In genomic region chr10:99993994-99994689, GRCh38 we compare ENCODE assay signal across 9 cellular contexts. TPM values are rescaled to one million over a fixed set of nuclear protein-coding genes. Genes with fewer than 3 reads are reported as not detected.
DNase-seq lines count a peak whose midpoint lies in the region; ATAC-seq, FAIRE-seq and TF ChIP-seq lines count a peak whose summit lies in the region.
"Had no signal": no experiment of that assay in that cellular context is flagged by ENCODE, and none has a peak within 500 bp of the region (broad histone marks: within the 10 kb centered on the region; RNA-seq: fewer than 3 reads in every experiment).

No MANE protein-coding gene starts in this region.

- TF ChIP-seq RAD21 in SK-N-SH (IDR thresholded peaks at IDR 0.05; ENCODE audit: low read length), result no peak

- TF ChIP-seq CTCF in SK-N-SH (IDR thresholded peaks at IDR 0.05) (no peak), keratinocyte (optimal IDR thresholded peaks at IDR 0.05 in 1 of 3, IDR thresholded peaks at IDR 0.05 in 1 of 3, conservative IDR thresholded peaks at IDR 0.05 in 1 of 3; ENCODE audit: extremely low read depth in 1 of 3, insufficient read depth in 2 of 3, low read length in 3 of 3) (no peak)

- POLR2A ChIA-PET in SK-N-SH (lab: Yijun Ruan, JAX), result interaction anchor here (0.6 kb wide), 1 partner anchor 1665 kb away, joined by 4 read pairs; no protein-coding TSS in a partner anchor

- peaks cover 93% of the 10 kb centered on the region for H4K20me1 ChIP-seq in SK-N-SH (ENCODE audit: insufficient read depth)
- no peaks in the 10 kb centered on the region for H4K20me1 ChIP-seq in keratinocyte (ENCODE audit: control insufficient read depth, extremely low read depth, insufficient read depth, low read length)

- H2AFZ ChIP-seq in SK-N-SH (ENCODE audit: low read depth) (no peak overlapping the region), keratinocyte (ENCODE audit: control insufficient read depth, low read length) (no peak overlapping the region)

- H3K27me3 ChIP-seq in SK-N-SH (ENCODE audit: insufficient read depth) (no peaks in the 10 kb centered on the region), keratinocyte (ENCODE audit: control insufficient read depth, extremely low read depth, insufficient read depth, low read length) (no peaks in the 10 kb centered on the region)
- H3K27me3 ChIP-seq: dorsolateral prefrontal cortex had no signal

- dilution Hi-C loops in keratinocyte (cut with MboI; ENCODE audit: extremely low pct_ligation_motif_present, low sequenced_read_pairs), result no loop called here

- H3K9me1 ChIP-seq in keratinocyte (ENCODE audit: control insufficient read depth, extremely low read depth, insufficient read depth, low read length), result no peaks in the 10 kb centered on the region

- CTCF ChIA-PET in SK-N-SH (lab: Yijun Ruan, JAX), result interaction anchor here (1.0 to 8.5 kb wide), 3 partner anchors 14 to 149 kb away, joined by 3 to 64 read pairs (median 11); partner anchors contain the start of gene DNMBP

- DNase-seq in NCI-H1694 treated with DMSO at 0.1 percent for 48 hours (lab: John Stamatoyannopoulos, UW) (peak; percentile 3), NCI-H1694 (lab: John Stamatoyannopoulos, UW) (no peak), SK-N-SH (no peak), keratinocyte (ENCODE audit: low read depth, low spot score) (no peak), glomerular visceral epithelial cell (ENCODE audit: extremely low spot score) (no peak)
- DNase-seq in activated naive CD8-positive, alpha-beta T cell treated with anti-CD3 and anti-CD28 coated beads, Interleukin-2, amount 50 U/mL, for 16 hours (ENCODE audit: low read depth, low spot score), result peak; percentile 7
- peak; percentile 30 to 43 for DNase-seq in stimulated activated CD8-positive, alpha-beta memory T cell treated with anti-CD3 and anti-CD28 coated beads, Interleukin-2, amount 100 ng/mL, for 48 hours (ENCODE audit: low read depth in 2 of 2)

- peak; percentile 77 for ATAC-seq in HG03060 (IDR thresholded peaks at IDR 0.05; ENCODE audit: low read depth, unreplicated experiment)

- no peak overlapping the region for H3K9ac ChIP-seq in SK-N-SH
- no peak overlapping the region for H3K9ac ChIP-seq in keratinocyte (ENCODE audit: control insufficient read depth, extremely low read depth, insufficient read depth, low read length)

- peak overlapping the region; percentile 36 to 83 for H3K27ac ChIP-seq in SK-N-SH (ENCODE audit: low read depth in 2 of 2, low read length in 1 of 2)
- H3K27ac ChIP-seq in keratinocyte (ENCODE audit: control insufficient read depth, insufficient read depth, low read length), result peak overlapping the region; percentile 39

- FAIRE-seq in keratinocyte (lab: Jason Lieb, UNC), result no peak

- H3K9me2 ChIP-seq in SK-N-SH, result no peaks in the 10 kb centered on the region

- H3K36me3 ChIP-seq in SK-N-SH (replicated peaks in 1 of 2; ENCODE audit: control insufficient read depth in 1 of 2, insufficient read depth in 2 of 2, low read length in 1 of 2) (peaks cover 0 to 48% of the 10 kb centered on the region in 2 experiments), keratinocyte (ENCODE audit: control insufficient read depth in 2 of 2, extremely low read depth in 1 of 2, insufficient read depth in 2 of 2, low read length in 2 of 2) (peaks cover 0 to 2% of the 10 kb centered on the region in 2 experiments)

- TF ChIP-seq EP300 in SK-N-SH (IDR thresholded peaks at IDR 0.05; ENCODE audit: borderline replicate concordance in 1 of 2, low read depth in 1 of 2, low read length in 1 of 2), result no peak

- 53% methylated on average over 7 of the region's 7 CpGs for WGBS in SK-N-SH (ENCODE audit: low lambda C conversion rate)

- peaks cover 4 to 49% of the 10 kb centered on the region in 2 experiments for H3K4me1 ChIP-seq in SK-N-SH (ENCODE audit: control insufficient read depth in 1 of 2, insufficient read depth in 2 of 2, low read depth in 1 of 2, low read length in 1 of 2)
- peaks cover 26% of the 10 kb centered on the region for H3K4me1 ChIP-seq in keratinocyte (ENCODE audit: control insufficient read depth, extremely low read depth, insufficient read depth, low read length)

- H3K4me3 ChIP-seq in SK-N-SH (ENCODE audit: low read depth in 2 of 2, low read length in 1 of 2) (no peak overlapping the region), keratinocyte (ENCODE audit: control insufficient read depth in 2 of 3, extremely low read depth in 1 of 3, insufficient read depth in 2 of 3, low read depth in 1 of 3, low read length in 3 of 3) (no peak overlapping the region)

- peaks cover 35% of the 10 kb centered on the region for H3F3A ChIP-seq in SK-N-SH (replicated peaks; ENCODE audit: insufficient read depth)

- H3K79me2 ChIP-seq in SK-N-SH (ENCODE audit: insufficient read depth) (peaks cover 100% of the 10 kb centered on the region), keratinocyte (ENCODE audit: control insufficient read depth, insufficient read depth, low read length) (peaks cover 95% of the 10 kb centered on the region)

- H3K4me2 ChIP-seq in SK-N-SH (peak overlapping the region; percentile 13; the same call in 1 of the 2 replicates), keratinocyte (ENCODE audit: control insufficient read depth, extremely low read depth, insufficient read depth, low read depth, low read length) (no peak overlapping the region)

- no peaks in the 10 kb centered on the region for H3K9me3 ChIP-seq in SK-N-SH
- no peaks in the 10 kb centered on the region for H3K9me3 ChIP-seq in keratinocyte (ENCODE audit: control insufficient read depth, low read depth, low read length)

TF ChIP-seq in SK-N-SH, 30 proteins besides CTCF, POLR2A, EP300 and RAD21:
- TF ChIP-seq USF1 (IDR thresholded peaks at IDR 0.05; ENCODE audit: borderline replicate concordance, low read depth), result peak; percentile 84
- no peak for TF ChIP-seq ZBTB33 (IDR thresholded peaks at IDR 0.05; ENCODE audit: borderline replicate concordance, low read depth)
- no peak for TF ChIP-seq NRF1 (IDR thresholded peaks at IDR 0.05; ENCODE audit: low read depth, low read length)
- peak; percentile 67 for TF ChIP-seq PBX3 (IDR thresholded peaks at IDR 0.05)

RNA-seq across cellular contexts. Expression of gene DNMBP, which starts 15.6 kb away (rescaled TPM):
- polyA plus RNA-seq in SK-N-SH (2012; rRNA removed), result 36.0 and 40.2 TPM in 2 replicates
- 26.0 and 28.4 TPM in 2 replicates for polyA plus RNA-seq in SK-N-SH (2012; cell fraction: cytosol; rRNA removed)
- polyA plus RNA-seq in SK-N-SH (2012; cell fraction: nucleus; rRNA removed), result 82.1 and 97.2 TPM in 2 replicates
- 7.7 to 26.9 TPM (median 15.8 TPM) in 3 replicates for polyA plus RNA-seq in keratinocyte
- polyA plus RNA-seq in keratinocyte (2011; ENCODE audit: low read depth), result 6.0 TPM
- polyA plus RNA-seq in keratinocyte (2011; cell fraction: cytosol; rRNA removed), result 11.3 and 16.1 TPM in 2 replicates
- polyA plus RNA-seq in keratinocyte (2011; cell fraction: nucleus; rRNA removed), result 44.5 and 44.6 TPM in 2 replicates
- 8.3 and 17.3 TPM in 2 replicates for polyA plus RNA-seq in keratinocyte (2012; ENCODE audit: low replicate concordance)
- 11.3 to 23.3 TPM (median 17.7 TPM) in 3 replicates for polyA minus RNA-seq in keratinocyte
- polyA minus RNA-seq in keratinocyte (2011; cell fraction: cytosol; rRNA and poly(A)+ RNA removed), result 7.1 TPM
- polyA minus RNA-seq in keratinocyte (2011; cell fraction: nucleus; rRNA and poly(A)+ RNA removed), result 22.1 and 39.7 TPM in 2 replicates

Comparison
In these comparisons a context has a peak if more than half of its experiments do, and no peak if none do; other contexts are left out.
1. DNase-seq: peak in NCI-H1694 treated with DMSO at 0.1 percent for 48 hours (single experiment), activated naive CD8-positive, alpha-beta T cell treated with anti-CD3 and anti-CD28 coated beads, Interleukin-2, amount 50 U/mL, for 16 hours (single experiment) and stimulated activated CD8-positive, alpha-beta memory T cell treated with anti-CD3 and anti-CD28 coated beads, Interleukin-2, amount 100 ng/mL, for 48 hours (2 of 2); none in NCI-H1694 (single experiment), SK-N-SH (single experiment), keratinocyte (single experiment) and glomerular visceral epithelial cell (single experiment).